Comparison of ENCODE assay signal across 13 cellular contexts in the genomic region with DNA sequence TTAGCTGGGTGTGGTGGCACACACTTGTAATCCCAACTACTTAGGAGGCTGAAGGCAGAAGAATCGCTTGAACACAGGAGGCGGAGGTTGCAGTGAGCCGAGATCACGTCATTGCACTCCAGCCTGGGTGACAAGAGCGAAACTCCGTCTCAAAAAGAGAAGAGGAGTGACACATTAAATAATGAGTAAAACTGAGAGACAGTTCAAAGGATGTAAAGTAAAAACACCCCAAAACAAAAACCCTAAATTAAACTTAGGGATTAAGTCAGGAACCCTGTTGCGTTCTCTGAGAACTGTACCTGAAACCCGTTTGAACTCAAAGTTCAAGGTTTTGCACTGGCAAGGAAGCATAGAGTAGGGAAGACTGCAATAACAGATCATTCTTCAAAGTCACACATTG.
"Had no signal": no experiment of that assay in that cellular context is flagged by ENCODE, and none has a peak within 500 bp of the region (broad histone marks: within the 10 kb centered on the region; RNA-seq: fewer than 3 reads in every experiment).

No MANE protein-coding gene starts in this region.

- H3K36me3 Mint-ChIP-seq: brain, natural killer cell had no signal

- H3K27ac ChIP-seq: colonic mucosa, gastroesophageal sphincter, heart right ventricle, neutrophil, stomach, testis, upper lobe of right lung had no signal

- H3K27ac Mint-ChIP-seq: activated naive CD8-positive, alpha-beta T cell treated with anti-CD3 and anti-CD28 coated beads, Interleukin-2, amount 10 ng/mL, durations not matched to agents 7 days and 5 days; brain; natural killer cell had no signal

- H3K9me3 Mint-ChIP-seq: activated naive CD8-positive, alpha-beta T cell treated with anti-CD3 and anti-CD28 coated beads, Interleukin-2, amount 10 ng/mL, durations not matched to agents 7 days and 5 days; brain; natural killer cell had no signal

- H3K27me3 Mint-ChIP-seq: activated naive CD8-positive, alpha-beta T cell treated with anti-CD3 and anti-CD28 coated beads, Interleukin-2, amount 10 ng/mL, durations not matched to agents 7 days and 5 days; brain had no signal

- DNase-seq: activated CD8-positive, alpha-beta memory T cell treated with anti-CD3 and anti-CD28 coated beads, Interleukin-2, amount 50 U/mL, for 4 hours; activated naive CD8-positive, alpha-beta T cell treated with anti-CD3 and anti-CD28 coated beads, Interleukin-2, amount 10 ng/mL, durations not matched to agents 7 days and 5 days; central memory CD4-positive, alpha-beta T cell; colonic mucosa; heart right ventricle; mesendoderm; natural killer cell; stomach; testis; upper lobe of right lung had no signal

- H3K4me1 Mint-ChIP-seq: activated naive CD8-positive, alpha-beta T cell treated with anti-CD3 and anti-CD28 coated beads, Interleukin-2, amount 10 ng/mL, durations not matched to agents 7 days and 5 days; brain; natural killer cell had no signal

- ATAC-seq: gastroesophageal sphincter, heart right ventricle, natural killer cell, upper lobe of right lung had no signal

- H3K9me3 ChIP-seq: colonic mucosa, gastroesophageal sphincter, neutrophil, stomach, testis, upper lobe of right lung had no signal

- H3K4me3 Mint-ChIP-seq: activated naive CD8-positive, alpha-beta T cell treated with anti-CD3 and anti-CD28 coated beads, Interleukin-2, amount 10 ng/mL, durations not matched to agents 7 days and 5 days; brain; natural killer cell had no signal

- H3K27me3 ChIP-seq: colonic mucosa, gastroesophageal sphincter, neutrophil, stomach, testis, upper lobe of right lung had no signal

- H3K36me3 ChIP-seq: colonic mucosa, gastroesophageal sphincter, heart right ventricle, neutrophil, stomach, upper lobe of right lung had no signal

- H3K4me1 ChIP-seq: colonic mucosa, gastroesophageal sphincter, heart right ventricle, stomach, testis, upper lobe of right lung had no signal

- H3K4me3 ChIP-seq: colonic mucosa, gastroesophageal sphincter, heart right ventricle, stomach, testis, upper lobe of right lung had no signal
